In genomic region chr12:111578276-111578970, GRCh38 we compare ENCODE assay signal across 10 cellular contexts. TPM values are rescaled to one million over a fixed set of nuclear protein-coding genes. Genes with fewer than 3 reads are reported as not detected.
A peak's percentile ranks its signal among the peaks of the same experiment; 100 is the strongest.
DNase-seq lines count a peak whose midpoint lies in the region; ATAC-seq and TF ChIP-seq lines count a peak whose summit lies in the region.
"Had no signal": no experiment of that assay in that cellular context is flagged by ENCODE, and none has a peak within 500 bp of the region (broad histone marks: within the 10 kb centered on the region; RNA-seq: fewer than 3 reads in every experiment).

No MANE protein-coding gene starts in this region.

- H3K36me3 Mint-ChIP-seq in activated naive CD8-positive, alpha-beta T cell treated with anti-CD3 and anti-CD28 coated beads, Interleukin-2, amount 50 U/mL, for 24 hours (ENCODE audit: low read depth) = peaks cover 11% of the 10 kb centered on the region
- peaks cover 13% of the 10 kb centered on the region for H3K36me3 Mint-ChIP-seq in activated naive CD8-positive, alpha-beta T cell treated with anti-CD3 and anti-CD28 coated beads for 36 hours

- intact Hi-C loops in upper lobe of right lung (cut with DNase I) = no loop called here
- intact Hi-C loops in vagina (cut with DNase I) = no loop called here

- H3K27ac ChIP-seq in SJSA1 = peak overlapping the region; percentile 1
- no peak overlapping the region for H3K27ac ChIP-seq in upper lobe of right lung
- no peak overlapping the region for H3K27ac ChIP-seq in vagina

- no peaks in the 10 kb centered on the region for H3K27me3 Mint-ChIP-seq in activated naive CD8-positive, alpha-beta T cell treated with anti-CD3 and anti-CD28 coated beads, Interleukin-2, amount 50 U/mL, for 24 hours
- H3K27me3 Mint-ChIP-seq in activated naive CD8-positive, alpha-beta T cell treated with anti-CD3 and anti-CD28 coated beads for 36 hours = no peaks in the 10 kb centered on the region
- H3K27me3 Mint-ChIP-seq: dendritic cell treated with granulocyte-macrophage colony-stimulating factor and Interleukin-4, amounts not matched to agents 40 ng/mL and 50 ng/mL, for 4 days had no signal

- peaks cover 7% of the 10 kb centered on the region for H3K4me1 Mint-ChIP-seq in activated naive CD8-positive, alpha-beta T cell treated with anti-CD3 and anti-CD28 coated beads, Interleukin-2, amount 50 U/mL, for 24 hours
- peaks cover 7% of the 10 kb centered on the region for H3K4me1 Mint-ChIP-seq in activated naive CD8-positive, alpha-beta T cell treated with anti-CD3 and anti-CD28 coated beads for 36 hours

- ATAC-seq in activated naive CD8-positive, alpha-beta T cell treated with anti-CD3 and anti-CD28 coated beads, Interleukin-2, amount 50 U/mL, for 24 hours = no peak
- ATAC-seq in upper lobe of right lung = peak; percentile 52

- no peak for TF ChIP-seq POLR2A in vagina (IDR thresholded peaks at IDR 0.05)

- peak overlapping the region; percentile 1 for H3K27ac Mint-ChIP-seq in activated naive CD8-positive, alpha-beta T cell treated with anti-CD3 and anti-CD28 coated beads, Interleukin-2, amount 50 U/mL, for 24 hours
- no peak overlapping the region for H3K27ac Mint-ChIP-seq in activated naive CD8-positive, alpha-beta T cell treated with anti-CD3 and anti-CD28 coated beads for 36 hours
- H3K27ac Mint-ChIP-seq: dendritic cell treated with granulocyte-macrophage colony-stimulating factor and Interleukin-4, amounts not matched to agents 40 ng/mL and 50 ng/mL, for 4 days had no signal

- H3K4me3 ChIP-seq in SJSA1 (no peak overlapping the region), fibroblast of pulmonary artery (replicated peaks; ENCODE audit: low read depth, low read length) (no peak overlapping the region), upper lobe of right lung (no peak overlapping the region), vagina (no peak overlapping the region)

- peaks cover 25% of the 10 kb centered on the region for H3K27me3 ChIP-seq in SJSA1 (replicated peaks)
- no peaks in the 10 kb centered on the region for H3K27me3 ChIP-seq in upper lobe of right lung
- H3K27me3 ChIP-seq in vagina = no peaks in the 10 kb centered on the region

- H3K9me3 ChIP-seq in SJSA1 (replicated peaks) (peaks cover 14% of the 10 kb centered on the region), upper lobe of right lung (no peaks in the 10 kb centered on the region), vagina (no peaks in the 10 kb centered on the region)

- TF ChIP-seq CTCF in fibroblast of pulmonary artery (IDR thresholded peaks at IDR 0.05; ENCODE audit: low read length, missing control alignments) (no peak), upper lobe of right lung (IDR thresholded peaks at IDR 0.05) (no peak), vagina (IDR thresholded peaks at IDR 0.05) (no peak)

- H3K4me3 Mint-ChIP-seq in activated naive CD8-positive, alpha-beta T cell treated with anti-CD3 and anti-CD28 coated beads, Interleukin-2, amount 50 U/mL, for 24 hours = no peak overlapping the region
- no peak overlapping the region for H3K4me3 Mint-ChIP-seq in activated naive CD8-positive, alpha-beta T cell treated with anti-CD3 and anti-CD28 coated beads for 36 hours
- H3K4me3 Mint-ChIP-seq: dendritic cell treated with granulocyte-macrophage colony-stimulating factor and Interleukin-4, amounts not matched to agents 40 ng/mL and 50 ng/mL, for 4 days had no signal

- H3K36me3 ChIP-seq in SJSA1 = no peaks in the 10 kb centered on the region
- no peaks in the 10 kb centered on the region for H3K36me3 ChIP-seq in upper lobe of right lung
- H3K36me3 ChIP-seq in vagina = no peaks in the 10 kb centered on the region

- no peaks in the 10 kb centered on the region for H3K9me3 Mint-ChIP-seq in activated naive CD8-positive, alpha-beta T cell treated with anti-CD3 and anti-CD28 coated beads, Interleukin-2, amount 50 U/mL, for 24 hours
- no peaks in the 10 kb centered on the region for H3K9me3 Mint-ChIP-seq in activated naive CD8-positive, alpha-beta T cell treated with anti-CD3 and anti-CD28 coated beads for 36 hours
- H3K9me3 Mint-ChIP-seq: dendritic cell treated with granulocyte-macrophage colony-stimulating factor and Interleukin-4, amounts not matched to agents 40 ng/mL and 50 ng/mL, for 4 days had no signal

- peaks cover 22% of the 10 kb centered on the region for H3K4me1 ChIP-seq in SJSA1 (replicated peaks)
- peaks cover 13% of the 10 kb centered on the region for H3K4me1 ChIP-seq in upper lobe of right lung
- H3K4me1 ChIP-seq in vagina = peaks cover 39% of the 10 kb centered on the region

- no peak for DNase-seq in activated naive CD8-positive, alpha-beta T cell treated with anti-CD3 and anti-CD28 coated beads, Interleukin-2, amount 50 U/mL, for 24 hours
- no peak for DNase-seq in activated naive CD8-positive, alpha-beta T cell treated with anti-CD3 and anti-CD28 coated beads for 36 hours
- peak; percentile 100 for DNase-seq in SJSA1 (ENCODE audit: low read depth in 1 of 2, low spot score in 2 of 2)
- peak; percentile 73 for DNase-seq in fibroblast of pulmonary artery (ENCODE audit: low read depth)
- no peak for DNase-seq in upper lobe of right lung
- DNase-seq in LoVo (ENCODE audit: low spot score) = no peak
- DNase-seq in vagina (ENCODE audit: extremely low spot score in 2 of 2) = no peak
- no peak for DNase-seq in activated CD8-positive, alpha-beta memory T cell treated with anti-CD3 and anti-CD28 coated beads, Interleukin-2, amount 50 U/mL, for 4 hours
- DNase-seq: activated CD4-positive, alpha-beta T cell treated with anti-CD3 and anti-CD28 coated beads for 4 hours had no signal

RNA-seq across cellular contexts. Expression of gene ATXN2, which starts 20.7 kb away (rescaled TPM):
- total RNA-seq in activated naive CD8-positive, alpha-beta T cell treated with anti-CD3 and anti-CD28 coated beads for 36 hours = 10 to 100 TPM; 24.8 to 30.8 TPM
- total RNA-seq in SJSA1 (2014; rRNA removed; shearing (Covaris generic)) = 13.6 and 19.0 TPM in 2 replicates
- total RNA-seq in upper lobe of right lung (66.6 TPM), vagina (70.2 TPM)

Comparison
In these comparisons a context has a peak if more than half of its experiments do, and no peak if none do; other contexts are left out.
1. DNase-seq: peak in SJSA1 (2 of 2) and fibroblast of pulmonary artery (single experiment); none in activated naive CD8-positive, alpha-beta T cell treated with anti-CD3 and anti-CD28 coated beads, Interleukin-2, amount 50 U/mL, for 24 hours (single experiment), activated naive CD8-positive, alpha-beta T cell treated with anti-CD3 and anti-CD28 coated beads for 36 hours (single experiment), upper lobe of right lung (single experiment), LoVo (single experiment), vagina (0 of 2) and activated CD8-positive, alpha-beta memory T cell treated with anti-CD3 and anti-CD28 coated beads, Interleukin-2, amount 50 U/mL, for 4 hours (single experiment).